ENCODE assay signal across 27 cellular contexts in genomic region chr2:174280596-174280995, GRCh38. TPM values are rescaled to one million over a fixed set of nuclear protein-coding genes. Genes with fewer than 3 reads are reported as not detected.
"Had no signal": no experiment of that assay in that cellular context is flagged by ENCODE, and none has a peak within 500 bp of the region (broad histone marks: within the 10 kb centered on the region; RNA-seq: fewer than 3 reads in every experiment).

No MANE protein-coding gene starts in this region.

- H3K27me3 ChIP-seq: gastroesophageal sphincter, hepatocyte, right atrium auricular region, testis, tibial artery had no signal

- DNase-seq: foreskin keratinocyte; heart left ventricle; kidney; left lung; mesenchymal stem cell; mucosa of descending colon; naive thymus-derived CD4-positive, alpha-beta T cell; nucleus accumbens; stimulated activated CD4-positive, alpha-beta T cell treated with anti-CD3 and anti-CD28 coated beads, Interleukin-2, amount 100 ng/mL, for 24 hours; stimulated activated CD4-positive, alpha-beta T cell treated with anti-CD3 and anti-CD28 coated beads, Interleukin-4, amount 100 ng/mL, for 24 hours; stimulated activated naive CD8-positive, alpha-beta T cell treated with anti-CD3 and anti-CD28 coated beads, Interleukin-15, Interleukin-2, amounts not matched to agents 100 U/mL and 50 U/mL, for 24 hours; substantia nigra; testis; tibial artery had no signal

- H3K4me3 ChIP-seq: coronary artery, gastroesophageal sphincter, heart left ventricle, hepatocyte, left lung, mucosa of descending colon, prostate gland, right atrium auricular region, testis, tibial artery had no signal

- H3K36me3 ChIP-seq: gastroesophageal sphincter, heart left ventricle, left lung, prostate gland, right atrium auricular region, tibial artery had no signal

- H3K4me1 ChIP-seq: foreskin keratinocyte, gastroesophageal sphincter, left lung, prostate gland, right atrium auricular region, testis, tibial artery had no signal

- H3K27ac ChIP-seq: coronary artery, foreskin keratinocyte, gastroesophageal sphincter, heart left ventricle, hepatocyte, left lung, prostate gland, right atrium auricular region, testis, tibial artery had no signal

- H3K9me3 ChIP-seq: gastroesophageal sphincter, heart left ventricle, left lung, mucosa of descending colon, prostate gland, right atrium auricular region, testis, tibial artery had no signal

RNA-seq across cellular contexts. Expression of gene SP9, which starts 54.2 kb away (rescaled TPM):
- total RNA-seq: dermis microvascular lymphatic vessel endothelial cell; esophagus mucosa; fibroblast of lung; foreskin keratinocyte; gastroesophageal sphincter; hepatocyte; kidney; left lung; lung microvascular endothelial cell; mucosa of descending colon; naive thymus-derived CD4-positive, alpha-beta T cell; osteocyte; right atrium auricular region; sciatic nerve; skeletal muscle tissue; urinary bladder had no signal
- polyA plus RNA-seq: fibroblast of lung; foreskin keratinocyte; heart left ventricle; naive thymus-derived CD4-positive, alpha-beta T cell; urinary bladder had no signal
